In the genomic region with DNA sequence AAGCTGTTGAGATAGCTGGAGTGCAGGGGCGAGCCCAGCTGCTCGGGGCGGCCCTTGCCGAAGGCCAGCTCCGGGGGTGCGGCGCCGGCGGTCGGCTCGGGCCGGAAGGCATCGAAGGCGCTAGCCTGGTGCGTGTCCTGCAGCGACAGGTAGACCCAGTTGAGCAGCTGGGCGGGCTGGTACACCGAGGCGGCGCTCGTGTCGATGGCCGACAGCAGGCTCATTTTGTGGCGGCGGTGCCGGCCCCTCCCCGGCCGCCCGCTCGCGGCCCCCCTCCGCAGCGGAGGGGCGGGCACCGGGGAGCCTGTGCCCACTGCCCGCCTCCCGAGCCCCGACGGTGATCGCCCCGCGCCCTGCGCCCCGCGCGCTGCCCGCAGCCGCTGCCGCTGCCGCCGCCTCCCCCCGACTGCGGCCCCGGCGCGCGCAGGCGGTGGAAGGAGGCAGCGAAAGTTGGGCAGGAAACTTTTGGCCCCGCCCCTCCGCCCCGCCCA, we compare ENCODE assay signal across 1 cellular context.
TF ChIP-seq lines count a peak whose summit lies in the region.

ZCCHC24 (minus strand) TSS at position 408 of the 491 bp plus-strand sequence; CDS start at position 224, 184 bp downstream.

TF ChIP-seq in HepG2, 621 proteins besides CTCF, POLR2A, EP300 and RAD21 (continues in another document):
- TF ChIP-seq HNF1B (CRISPR knock-in tag; IDR thresholded peaks at IDR 0.05), result no peak
- TF ChIP-seq ZNF773 (CRISPR knock-in tag; IDR thresholded peaks at IDR 0.05; ENCODE audit: borderline replicate concordance), result peak; percentile 33; the same call in 1 of the 2 replicates
- TF ChIP-seq HOXA3 (CRISPR knock-in tag; IDR thresholded peaks at IDR 0.05), result peak; percentile 17; the same call in 1 of the 2 replicates
- TF ChIP-seq, protein P1, sequence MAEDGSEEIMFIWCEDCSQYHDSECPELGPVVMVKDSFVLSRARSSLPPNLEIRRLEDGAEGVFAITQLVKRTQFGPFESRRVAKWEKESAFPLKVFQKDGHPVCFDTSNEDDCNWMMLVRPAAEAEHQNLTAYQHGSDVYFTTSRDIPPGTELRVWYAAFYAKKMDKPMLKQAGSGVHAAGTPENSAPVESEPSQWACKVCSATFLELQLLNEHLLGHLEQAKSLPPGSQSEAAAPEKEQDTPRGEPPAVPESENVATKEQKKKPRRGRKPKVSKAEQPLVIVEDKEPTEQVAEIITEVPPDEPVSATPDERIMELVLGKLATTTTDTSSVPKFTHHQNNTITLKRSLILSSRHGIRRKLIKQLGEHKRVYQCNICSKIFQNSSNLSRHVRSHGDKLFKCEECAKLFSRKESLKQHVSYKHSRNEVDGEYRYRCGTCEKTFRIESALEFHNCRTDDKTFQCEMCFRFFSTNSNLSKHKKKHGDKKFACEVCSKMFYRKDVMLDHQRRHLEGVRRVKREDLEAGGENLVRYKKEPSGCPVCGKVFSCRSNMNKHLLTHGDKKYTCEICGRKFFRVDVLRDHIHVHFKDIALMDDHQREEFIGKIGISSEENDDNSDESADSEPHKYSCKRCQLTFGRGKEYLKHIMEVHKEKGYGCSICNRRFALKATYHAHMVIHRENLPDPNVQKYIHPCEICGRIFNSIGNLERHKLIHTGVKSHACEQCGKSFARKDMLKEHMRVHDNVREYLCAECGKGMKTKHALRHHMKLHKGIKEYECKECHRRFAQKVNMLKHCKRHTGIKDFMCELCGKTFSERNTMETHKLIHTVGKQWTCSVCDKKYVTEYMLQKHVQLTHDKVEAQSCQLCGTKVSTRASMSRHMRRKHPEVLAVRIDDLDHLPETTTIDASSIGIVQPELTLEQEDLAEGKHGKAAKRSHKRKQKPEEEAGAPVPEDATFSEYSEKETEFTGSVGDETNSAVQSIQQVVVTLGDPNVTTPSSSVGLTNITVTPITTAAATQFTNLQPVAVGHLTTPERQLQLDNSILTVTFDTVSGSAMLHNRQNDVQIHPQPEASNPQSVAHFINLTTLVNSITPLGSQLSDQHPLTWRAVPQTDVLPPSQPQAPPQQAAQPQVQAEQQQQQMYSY (CRISPR knock-in tag; IDR thresholded peaks at IDR 0.05), result 0 out of 2 replicates have a peak, but pooled peaks have one; percentile 11
- TF ChIP-seq ZNF326 (CRISPR knock-in tag; IDR thresholded peaks at IDR 0.05; ENCODE audit: borderline replicate concordance), result no peak
- 0 out of 2 replicates have a peak, but pooled peaks have one; percentile 3 for TF ChIP-seq GABPB1 (CRISPR knock-in tag; IDR thresholded peaks at IDR 0.05)
- 0 out of 2 replicates have a peak, but pooled peaks have one; percentile 3 for TF ChIP-seq NR2C2 (CRISPR knock-in tag; IDR thresholded peaks at IDR 0.05; ENCODE audit: borderline replicate concordance)
- no peak for TF ChIP-seq NONO (IDR thresholded peaks at IDR 0.05)
- 0 out of 2 replicates have a peak, but pooled peaks have one; percentile 38 for TF ChIP-seq NONO (CRISPR knock-in tag; conservative IDR thresholded peaks at IDR 0.05)
- TF ChIP-seq ZNF766 (CRISPR knock-in tag; IDR thresholded peaks at IDR 0.05; ENCODE audit: borderline replicate concordance), result peak; percentile 37; the same call in 1 of the 2 replicates
- TF ChIP-seq MAX (IDR thresholded peaks at IDR 0.05), result peak; percentile 60; the same call in 1 of the 2 replicates
- TF ChIP-seq KLF6 (CRISPR knock-in tag; IDR thresholded peaks at IDR 0.05), result no peak
- TF ChIP-seq, protein P2, sequence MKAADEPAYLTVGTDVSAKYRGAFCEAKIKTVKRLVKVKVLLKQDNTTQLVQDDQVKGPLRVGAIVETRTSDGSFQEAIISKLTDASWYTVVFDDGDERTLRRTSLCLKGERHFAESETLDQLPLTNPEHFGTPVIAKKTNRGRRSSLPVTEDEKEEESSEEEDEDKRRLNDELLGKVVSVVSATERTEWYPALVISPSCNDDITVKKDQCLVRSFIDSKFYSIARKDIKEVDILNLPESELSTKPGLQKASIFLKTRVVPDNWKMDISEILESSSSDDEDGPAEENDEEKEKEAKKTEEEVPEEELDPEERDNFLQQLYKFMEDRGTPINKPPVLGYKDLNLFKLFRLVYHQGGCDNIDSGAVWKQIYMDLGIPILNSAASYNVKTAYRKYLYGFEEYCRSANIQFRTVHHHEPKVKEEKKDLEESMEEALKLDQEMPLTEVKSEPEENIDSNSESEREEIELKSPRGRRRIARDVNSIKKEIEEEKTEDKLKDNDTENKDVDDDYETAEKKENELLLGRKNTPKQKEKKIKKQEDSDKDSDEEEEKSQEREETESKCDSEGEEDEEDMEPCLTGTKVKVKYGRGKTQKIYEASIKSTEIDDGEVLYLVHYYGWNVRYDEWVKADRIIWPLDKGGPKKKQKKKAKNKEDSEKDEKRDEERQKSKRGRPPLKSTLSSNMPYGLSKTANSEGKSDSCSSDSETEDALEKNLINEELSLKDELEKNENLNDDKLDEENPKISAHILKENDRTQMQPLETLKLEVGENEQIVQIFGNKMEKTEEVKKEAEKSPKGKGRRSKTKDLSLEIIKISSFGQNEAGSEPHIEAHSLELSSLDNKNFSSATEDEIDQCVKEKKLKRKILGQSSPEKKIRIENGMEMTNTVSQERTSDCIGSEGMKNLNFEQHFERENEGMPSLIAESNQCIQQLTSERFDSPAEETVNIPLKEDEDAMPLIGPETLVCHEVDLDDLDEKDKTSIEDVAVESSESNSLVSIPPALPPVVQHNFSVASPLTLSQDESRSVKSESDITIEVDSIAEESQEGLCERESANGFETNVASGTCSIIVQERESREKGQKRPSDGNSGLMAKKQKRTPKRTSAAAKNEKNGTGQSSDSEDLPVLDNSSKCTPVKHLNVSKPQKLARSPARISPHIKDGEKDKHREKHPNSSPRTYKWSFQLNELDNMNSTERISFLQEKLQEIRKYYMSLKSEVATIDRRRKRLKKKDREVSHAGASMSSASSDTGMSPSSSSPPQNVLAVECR (CRISPR knock-in tag; IDR thresholded peaks at IDR 0.05; ENCODE audit: borderline replicate concordance), result 0 out of 2 replicates have a peak, but pooled peaks have one; percentile 34
- TF ChIP-seq, protein P3, sequence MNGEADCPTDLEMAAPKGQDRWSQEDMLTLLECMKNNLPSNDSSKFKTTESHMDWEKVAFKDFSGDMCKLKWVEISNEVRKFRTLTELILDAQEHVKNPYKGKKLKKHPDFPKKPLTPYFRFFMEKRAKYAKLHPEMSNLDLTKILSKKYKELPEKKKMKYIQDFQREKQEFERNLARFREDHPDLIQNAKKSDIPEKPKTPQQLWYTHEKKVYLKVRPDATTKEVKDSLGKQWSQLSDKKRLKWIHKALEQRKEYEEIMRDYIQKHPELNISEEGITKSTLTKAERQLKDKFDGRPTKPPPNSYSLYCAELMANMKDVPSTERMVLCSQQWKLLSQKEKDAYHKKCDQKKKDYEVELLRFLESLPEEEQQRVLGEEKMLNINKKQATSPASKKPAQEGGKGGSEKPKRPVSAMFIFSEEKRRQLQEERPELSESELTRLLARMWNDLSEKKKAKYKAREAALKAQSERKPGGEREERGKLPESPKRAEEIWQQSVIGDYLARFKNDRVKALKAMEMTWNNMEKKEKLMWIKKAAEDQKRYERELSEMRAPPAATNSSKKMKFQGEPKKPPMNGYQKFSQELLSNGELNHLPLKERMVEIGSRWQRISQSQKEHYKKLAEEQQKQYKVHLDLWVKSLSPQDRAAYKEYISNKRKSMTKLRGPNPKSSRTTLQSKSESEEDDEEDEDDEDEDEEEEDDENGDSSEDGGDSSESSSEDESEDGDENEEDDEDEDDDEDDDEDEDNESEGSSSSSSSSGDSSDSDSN (CRISPR knock-in tag; IDR thresholded peaks at IDR 0.05), result 0 out of 2 replicates have a peak, but pooled peaks have one; percentile 6
- TF ChIP-seq ZNF687 (CRISPR knock-in tag; IDR thresholded peaks at IDR 0.05), result peak; percentile 54
- 0 out of 2 replicates have a peak, but pooled peaks have one; percentile 26 for TF ChIP-seq YEATS4 (CRISPR knock-in tag; IDR thresholded peaks at IDR 0.05; ENCODE audit: borderline replicate concordance)
- TF ChIP-seq, protein P4, sequence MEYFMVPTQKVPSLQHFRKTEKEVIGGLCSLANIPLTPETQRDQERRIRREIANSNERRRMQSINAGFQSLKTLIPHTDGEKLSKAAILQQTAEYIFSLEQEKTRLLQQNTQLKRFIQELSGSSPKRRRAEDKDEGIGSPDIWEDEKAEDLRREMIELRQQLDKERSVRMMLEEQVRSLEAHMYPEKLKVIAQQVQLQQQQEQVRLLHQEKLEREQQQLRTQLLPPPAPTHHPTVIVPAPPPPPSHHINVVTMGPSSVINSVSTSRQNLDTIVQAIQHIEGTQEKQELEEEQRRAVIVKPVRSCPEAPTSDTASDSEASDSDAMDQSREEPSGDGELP (IDR thresholded peaks at IDR 0.05; ENCODE audit: borderline replicate concordance, low read depth), result peak; percentile 14; the same call in 1 of the 2 replicates
- TF ChIP-seq SIN3A (IDR thresholded peaks at IDR 0.05; ENCODE audit: borderline replicate concordance, low read depth, low read length), result peak; percentile 30; the same call in 1 of the 2 replicates
- 0 out of 2 replicates have a peak, but pooled peaks have one; percentile 1 for TF ChIP-seq SAP130 (CRISPR knock-in tag; IDR thresholded peaks at IDR 0.05; ENCODE audit: low read depth)
- 0 out of 2 replicates have a peak, but pooled peaks have one; percentile 19 for TF ChIP-seq CREB3 (CRISPR knock-in tag; IDR thresholded peaks at IDR 0.05)
- TF ChIP-seq, protein P5, sequence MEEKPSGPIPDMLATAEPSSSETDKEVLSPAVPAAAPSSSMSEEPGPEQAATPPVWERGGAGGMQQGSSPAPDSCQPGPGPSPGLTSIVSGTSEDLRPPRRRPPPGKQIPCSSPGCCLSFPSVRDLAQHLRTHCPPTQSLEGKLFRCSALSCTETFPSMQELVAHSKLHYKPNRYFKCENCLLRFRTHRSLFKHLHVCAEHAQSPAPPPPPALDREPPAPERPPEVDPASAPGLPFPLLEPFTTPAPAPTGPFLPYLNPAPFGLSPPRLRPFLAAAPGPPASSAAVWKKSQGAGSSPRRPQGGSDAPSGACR (CRISPR knock-in tag; IDR thresholded peaks at IDR 0.05), result peak; percentile 78; the same call in 1 of the 2 replicates
- 0 out of 2 replicates have a peak, but pooled peaks have one; percentile 10 for TF ChIP-seq ZNF574 (CRISPR knock-in tag; IDR thresholded peaks at IDR 0.05)
- TF ChIP-seq ZNF777 (CRISPR knock-in tag; IDR thresholded peaks at IDR 0.05), result peak; percentile 76
- 0 out of 2 replicates have a peak, but pooled peaks have one; percentile 21 for TF ChIP-seq ZNF558 (CRISPR knock-in tag; IDR thresholded peaks at IDR 0.05; ENCODE audit: borderline replicate concordance)
- no peak for TF ChIP-seq YEATS2 (CRISPR knock-in tag; IDR thresholded peaks at IDR 0.05; ENCODE audit: borderline replicate concordance)
